ENCODE assay signal across 1 cellular context in the genomic region with DNA sequence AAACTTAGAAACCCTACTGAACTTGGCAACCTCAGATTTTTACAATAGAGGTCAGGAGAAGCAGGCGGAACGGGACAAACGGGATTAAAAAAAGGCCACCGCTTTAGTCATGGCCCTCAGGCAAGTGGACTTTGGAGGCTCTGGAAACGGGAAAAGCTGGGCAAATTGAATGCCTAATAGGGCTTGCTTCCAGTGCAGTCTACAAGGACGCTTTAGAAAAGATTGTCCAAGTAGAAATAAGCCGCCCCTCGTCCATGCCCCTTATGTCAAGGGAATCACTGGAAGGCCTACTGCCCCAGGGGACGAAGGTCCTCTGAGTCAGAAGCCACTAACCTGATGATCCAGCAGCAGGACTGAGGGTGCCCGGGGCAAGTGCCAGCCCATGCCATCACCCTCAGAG. TPM values are rescaled to one million over a fixed set of nuclear protein-coding genes. Genes with fewer than 3 reads are reported as not detected.
"Had no signal": no experiment of that assay in that cellular context is flagged by ENCODE, and none has a peak within 500 bp of the region (broad histone marks: within the 10 kb centered on the region; RNA-seq: fewer than 3 reads in every experiment).

No MANE protein-coding gene starts in this region.

RNA-seq across cellular contexts. Expression of a gene that starts 27.2 kb away (rescaled TPM):
- total RNA-seq: HepG2 had no signal
